ENCODE assay signal across 13 cellular contexts in the genomic region with DNA sequence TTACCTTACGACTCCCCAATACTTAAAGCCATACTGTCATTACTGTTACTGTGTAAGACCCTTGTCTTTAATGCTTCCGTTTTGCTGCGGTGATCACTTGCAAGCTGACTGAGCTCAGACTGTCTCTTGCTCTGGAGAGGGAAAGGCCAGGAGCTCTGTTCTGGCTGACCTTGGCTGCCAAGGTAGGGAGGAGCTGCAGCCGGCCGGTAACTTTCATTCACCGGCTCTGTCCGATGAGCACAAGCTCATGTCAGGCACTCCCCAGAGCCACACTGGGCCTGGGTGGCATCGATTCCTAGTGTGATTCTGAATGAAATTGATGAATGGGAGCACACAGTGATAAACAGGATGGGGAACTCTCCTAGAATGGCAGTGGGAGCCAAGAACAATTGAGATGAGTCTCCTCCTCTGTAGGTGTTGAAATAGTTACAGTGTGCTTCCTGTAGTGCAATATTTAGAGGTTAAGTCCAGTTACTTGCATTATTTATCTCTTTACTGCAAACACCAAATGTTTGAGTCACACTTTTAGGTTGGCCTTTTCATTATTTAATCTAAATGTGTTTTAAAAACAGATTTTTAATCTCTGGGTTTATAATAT.
DNase-seq lines count a peak whose midpoint lies in the region; TF ChIP-seq lines count a peak whose summit lies in the region.
"Had no signal": no experiment of that assay in that cellular context is flagged by ENCODE, and none has a peak within 500 bp of the region (broad histone marks: within the 10 kb centered on the region; RNA-seq: fewer than 3 reads in every experiment).

No MANE protein-coding gene starts in this region.

- CTCF ChIA-PET in activated naive CD4-positive, alpha-beta T cell treated with anti-CD3 and anti-CD28 coated beads for 36 hours (lab: Charles Lee): no interaction called here

- no peak overlapping the region for H3K4me3 ChIP-seq in epithelial cell of proximal tubule (ENCODE audit: low read depth, low read length)
- no peak overlapping the region for H3K4me3 ChIP-seq in parathyroid adenoma (ENCODE audit: low read depth, low read length)
- no peak overlapping the region for H3K4me3 ChIP-seq in Peyer's patch
- H3K4me3 ChIP-seq: SJSA1, smooth muscle cell, tibial nerve had no signal

- H3K9me3 Mint-ChIP-seq in activated naive CD4-positive, alpha-beta T cell treated with anti-CD3 and anti-CD28 coated beads for 36 hours: no peaks in the 10 kb centered on the region
- H3K9me3 Mint-ChIP-seq: activated T-helper 1 cell treated with anti-CD3 and anti-CD28 coated beads, Interleukin-12 subunit alpha, Interleukin-12 subunit beta, Interleukin-2, Interleukin-4 antibody, amounts not matched to agents 30 ng/mL and 10 ng/mL and 1 ng/mL, durations not matched to agents 14 hours and 24 hours and 36 hours had no signal

- H3K4me1 Mint-ChIP-seq in activated naive CD4-positive, alpha-beta T cell treated with anti-CD3 and anti-CD28 coated beads for 36 hours (ENCODE audit: low read depth): no peaks in the 10 kb centered on the region

- no peak overlapping the region for H3K9ac ChIP-seq in parathyroid adenoma

- no peak for TF ChIP-seq POLR2A in Peyer's patch (IDR thresholded peaks at IDR 0.05)

- peaks cover 12% of the 10 kb centered on the region for H3K36me3 Mint-ChIP-seq in activated naive CD4-positive, alpha-beta T cell treated with anti-CD3 and anti-CD28 coated beads for 36 hours (ENCODE audit: low read depth)

- H3K27me3 Mint-ChIP-seq in activated naive CD4-positive, alpha-beta T cell treated with anti-CD3 and anti-CD28 coated beads for 36 hours (ENCODE audit: low read depth): no peaks in the 10 kb centered on the region

- no peaks in the 10 kb centered on the region for H3K9me3 ChIP-seq in parathyroid adenoma (ENCODE audit: control insufficient read depth, low read length)
- no peaks in the 10 kb centered on the region for H3K9me3 ChIP-seq in Peyer's patch
- H3K9me3 ChIP-seq: SJSA1, tibial nerve had no signal

- H3K27ac Mint-ChIP-seq in activated naive CD4-positive, alpha-beta T cell treated with anti-CD3 and anti-CD28 coated beads for 36 hours: no peak overlapping the region
- H3K27ac Mint-ChIP-seq: activated T-helper 1 cell treated with anti-CD3 and anti-CD28 coated beads, Interleukin-12 subunit alpha, Interleukin-12 subunit beta, Interleukin-2, Interleukin-4 antibody, amounts not matched to agents 30 ng/mL and 10 ng/mL and 1 ng/mL, durations not matched to agents 14 hours and 24 hours and 36 hours had no signal

- H2AFZ ChIP-seq in parathyroid adenoma: no peak overlapping the region

- DNase-seq in NCI-H748 (lab: John Stamatoyannopoulos, UW; ENCODE audit: unreplicated experiment) (peak; percentile 15), NCI-H748 treated with DMSO at 0.1 percent for 48 hours (lab: John Stamatoyannopoulos, UW) (no peak), NOMO-1 treated with DMSO at 0.1 percent for 48 hours (lab: John Stamatoyannopoulos, UW; ENCODE audit: unreplicated experiment) (peak; percentile 27), epithelial cell of proximal tubule (ENCODE audit: low read depth) (peak; percentile 6), NCI-H2227 treated with DMSO at 0.1 percent for 48 hours (lab: John Stamatoyannopoulos, UW) (no peak), Peyer's patch (no peak)
- no peak for DNase-seq in activated naive CD4-positive, alpha-beta T cell treated with anti-CD3 and anti-CD28 coated beads for 36 hours
- DNase-seq: Calu3 had no signal

- H3K27me3 ChIP-seq in parathyroid adenoma (ENCODE audit: control insufficient read depth, insufficient read depth, low read length): no peaks in the 10 kb centered on the region
- no peaks in the 10 kb centered on the region for H3K27me3 ChIP-seq in Peyer's patch
- H3K27me3 ChIP-seq: SJSA1, tibial nerve had no signal

- H3K36me3 ChIP-seq in parathyroid adenoma (ENCODE audit: control insufficient read depth, insufficient read depth, low read length) (no peaks in the 10 kb centered on the region), Peyer's patch (peaks cover 0 to 13% (median 0%) of the 10 kb centered on the region in 3 donors)

- no peak for TF ChIP-seq CTCF in epithelial cell of proximal tubule (conservative IDR thresholded peaks at IDR 0.05; ENCODE audit: low read depth, low read length)
- TF ChIP-seq CTCF in parathyroid adenoma (IDR thresholded peaks at IDR 0.05): no peak
- no peak for TF ChIP-seq CTCF in Peyer's patch (IDR thresholded peaks at IDR 0.05)

- peak overlapping the region; percentile 18 for H3K27ac ChIP-seq in parathyroid adenoma
- H3K27ac ChIP-seq in Peyer's patch: no peak overlapping the region
- H3K27ac ChIP-seq: SJSA1, tibial nerve had no signal

- H3K4me1 ChIP-seq in parathyroid adenoma (no peaks in the 10 kb centered on the region), Peyer's patch (no peaks in the 10 kb centered on the region)
- H3K4me1 ChIP-seq: SJSA1 had no signal

- peaks cover 7% of the 10 kb centered on the region for H3K79me2 ChIP-seq in parathyroid adenoma

- peak overlapping the region; percentile 32 for H3K4me2 ChIP-seq in parathyroid adenoma (ENCODE audit: low read length)
- H3K4me2 ChIP-seq: smooth muscle cell had no signal

- intact Hi-C loops in activated naive CD4-positive, alpha-beta T cell treated with anti-CD3 and anti-CD28 coated beads for 36 hours (cut with micrococcal nuclease): no loop called here

- H3K4me3 Mint-ChIP-seq in activated naive CD4-positive, alpha-beta T cell treated with anti-CD3 and anti-CD28 coated beads for 36 hours: no peak overlapping the region
- H3K4me3 Mint-ChIP-seq: activated T-helper 1 cell treated with anti-CD3 and anti-CD28 coated beads, Interleukin-12 subunit alpha, Interleukin-12 subunit beta, Interleukin-2, Interleukin-4 antibody, amounts not matched to agents 30 ng/mL and 10 ng/mL and 1 ng/mL, durations not matched to agents 14 hours and 24 hours and 36 hours had no signal

Comparison
In these comparisons a context has a peak if more than half of its experiments do, and no peak if none do; other contexts are left out.
1. DNase-seq: peak in NCI-H748 (single experiment), NOMO-1 treated with DMSO at 0.1 percent for 48 hours (single experiment) and epithelial cell of proximal tubule (single experiment); none in NCI-H748 treated with DMSO at 0.1 percent for 48 hours (single experiment), activated naive CD4-positive, alpha-beta T cell treated with anti-CD3 and anti-CD28 coated beads for 36 hours (single experiment), NCI-H2227 treated with DMSO at 0.1 percent for 48 hours (single experiment) and Peyer's patch (0 of 3).